In genomic region chr7:114181280-114181679, GRCh38 we compare ENCODE assay signal across 17 cellular contexts.
DNase-seq lines count a peak whose midpoint lies in the region; ATAC-seq, FAIRE-seq and TF ChIP-seq lines count a peak whose summit lies in the region.
"Had no signal": no experiment of that assay in that cellular context is flagged by ENCODE, and none has a peak within 500 bp of the region (broad histone marks: within the 10 kb centered on the region; RNA-seq: fewer than 3 reads in every experiment).

No MANE protein-coding gene starts in this region.

- H3K4me1 Mint-ChIP-seq in neural progenitor cell = peaks cover 19% of the 10 kb centered on the region
- H3K4me1 Mint-ChIP-seq: IgD-negative memory B cell had no signal

- H3K4me1 ChIP-seq in H1 (replicated peaks in 1 of 4; ENCODE audit: control insufficient read depth in 3 of 4, insufficient read depth in 4 of 4, low read length in 3 of 4) (0 out of 7 replicates have a peak, but pooled peaks cover 0 to 2% (median 0%) of the 10 kb centered on the region in 4 experiments), neural progenitor cell (peaks cover 6% of the 10 kb centered on the region), small intestine (ENCODE audit: control insufficient read depth in 2 of 2, insufficient read depth in 1 of 2, low read depth in 1 of 2, low read length in 1 of 2) (no peaks in the 10 kb centered on the region), heart right ventricle (no peaks in the 10 kb centered on the region)
- H3K4me1 ChIP-seq: BLaER1 had no signal

- H2AK5ac ChIP-seq in H1 (ENCODE audit: low read depth, low read length) = no peak overlapping the region

- H3K23ac ChIP-seq in H1 (ENCODE audit: insufficient read length) = no peak overlapping the region

- H3K23me2 ChIP-seq in H1 (ENCODE audit: low read depth, low read length) = no peaks in the 10 kb centered on the region

- no peak for TF ChIP-seq EP300 in H1 (IDR thresholded peaks at IDR 0.05; ENCODE audit: borderline replicate concordance in 1 of 2, low read depth in 2 of 2, low read length in 2 of 2)

- H3K36me3 Mint-ChIP-seq in neural progenitor cell = no peaks in the 10 kb centered on the region
- H3K36me3 Mint-ChIP-seq: IgD-negative memory B cell had no signal

- H4K20me1 ChIP-seq in H1 (replicated peaks in 1 of 2; ENCODE audit: control insufficient read depth in 1 of 2, insufficient read depth in 2 of 2, low read length in 2 of 2) (no peaks in the 10 kb centered on the region), neural progenitor cell (ENCODE audit: low read depth) (no peaks in the 10 kb centered on the region)
- H4K20me1 ChIP-seq: BLaER1 had no signal

- no peak for TF ChIP-seq POLR2A in H1 (IDR thresholded peaks at IDR 0.05; ENCODE audit: control extremely low read depth in 1 of 2, low read depth in 2 of 2, low read length in 2 of 2)

- H3K79me2 ChIP-seq in H1 (ENCODE audit: control insufficient read depth in 1 of 2, insufficient read depth in 2 of 2, low read length in 2 of 2) (no peaks in the 10 kb centered on the region), neural progenitor cell (ENCODE audit: low read depth) (no peaks in the 10 kb centered on the region)

- WGBS in H1 (ENCODE audit: extremely low coverage in 1 of 2, insufficient coverage in 1 of 2, insufficient read length in 1 of 2, insufficient replicate concordance in 2 of 2, low coverage in 1 of 2, low lambda C conversion rate in 2 of 2, missing lambda C conversion rate in 1 of 2), 2 experiments = 73% methylated on average over 1 of the region's 1 CpG; no CpG with 5 or more reads in 1 of the 2 experiments
- 81 to 93% (median 87%) methylated on average over 1 of the region's 1 CpG for WGBS in small intestine, 3 donors
- WGBS in heart right ventricle, 2 donors = 70 to 77% methylated on average over 1 of the region's 1 CpG

- H4K8ac ChIP-seq in H1 (ENCODE audit: extremely low read depth, insufficient read depth, low read length) = no peak overlapping the region

- no peak overlapping the region for H2BK12ac ChIP-seq in H1 (ENCODE audit: low read depth, low read length)

- POLR2A ChIA-PET in HEK293T (lab: Yijun Ruan, JAX) = no interaction called here
- POLR2A ChIA-PET in H1 (lab: Charles Lee; ENCODE audit: partially characterized antibody) = no interaction called here

- no peak for ATAC-seq in GM18511 (IDR thresholded peaks at IDR 0.05; ENCODE audit: unreplicated experiment)
- no peak for ATAC-seq in heart right ventricle
- ATAC-seq: HCT116 had no signal

- H3K4me2 ChIP-seq in H1 (ENCODE audit: insufficient read depth in 1 of 2, low read depth in 2 of 2, low read length in 2 of 2) = no peak overlapping the region
- no peak overlapping the region for H3K4me2 ChIP-seq in neural progenitor cell
- H3K4me2 ChIP-seq: BLaER1, KMS-11 had no signal

- H3K79me1 ChIP-seq in H1 (ENCODE audit: low read depth, low read length) = no peaks in the 10 kb centered on the region

- H3K4me3 ChIP-seq in H1 (ENCODE audit: extremely low read depth in 1 of 4, insufficient read depth in 2 of 4, low read depth in 3 of 4, low read length in 4 of 4) = no peak overlapping the region
- no peak overlapping the region for H3K4me3 ChIP-seq in neural progenitor cell
- no peak overlapping the region for H3K4me3 ChIP-seq in small intestine (ENCODE audit: low read depth in 1 of 2, low read length in 2 of 2)
- H3K4me3 ChIP-seq in heart right ventricle = no peak overlapping the region
- H3K4me3 ChIP-seq: BLaER1 had no signal

- H2AFZ ChIP-seq in H1 (ENCODE audit: low read length) = no peak overlapping the region
- H2AFZ ChIP-seq in neural progenitor cell (replicated peaks) = no peak overlapping the region

- H3K18ac ChIP-seq in H1 (ENCODE audit: extremely low read depth, low read length) = no peak overlapping the region

- no peaks in the 10 kb centered on the region for H3K27me3 ChIP-seq in H1 (replicated peaks in 1 of 4; ENCODE audit: control insufficient read depth in 3 of 4, extremely low read depth in 1 of 4, insufficient read depth in 3 of 4, low read length in 3 of 4)
- H3K27me3 ChIP-seq in neural progenitor cell = no peaks in the 10 kb centered on the region
- no peaks in the 10 kb centered on the region for H3K27me3 ChIP-seq in small intestine (ENCODE audit: control insufficient read depth in 2 of 2, insufficient read depth in 2 of 2, low read length in 2 of 2)
- no peaks in the 10 kb centered on the region for H3K27me3 ChIP-seq in heart right ventricle
- H3K27me3 ChIP-seq: BLaER1 had no signal

- no peak overlapping the region for H2BK5ac ChIP-seq in H1 (ENCODE audit: low read depth, low read length)

- H3K14ac ChIP-seq in H1 (ENCODE audit: insufficient read length) = no peak overlapping the region

- no peaks in the 10 kb centered on the region for H3K36me3 ChIP-seq in H1 (ENCODE audit: control insufficient read depth in 2 of 4, insufficient read depth in 4 of 4, low read length in 3 of 4)
- H3K36me3 ChIP-seq in neural progenitor cell = no peaks in the 10 kb centered on the region
- no peaks in the 10 kb centered on the region for H3K36me3 ChIP-seq in small intestine (ENCODE audit: control insufficient read depth in 2 of 2, insufficient read depth in 2 of 2, low read length in 2 of 2)
- H3K36me3 ChIP-seq in heart right ventricle = no peaks in the 10 kb centered on the region
- H3K36me3 ChIP-seq: BLaER1 had no signal

- DNase-seq in DMS 273 (lab: John Stamatoyannopoulos, UW; ENCODE audit: unreplicated experiment) (peak; percentile 7), DMS 273 treated with DMSO at 0.1 percent for 48 hours (lab: John Stamatoyannopoulos, UW) (no peak), HEK293T (ENCODE audit: extremely low spot score) (no peak), H1 (ENCODE audit: low read depth in 1 of 2, low spot score in 2 of 2) (no peak), neural progenitor cell (ENCODE audit: low spot score) (no peak), small intestine (no peak), heart right ventricle (no peak)
- DNase-seq: DND-41, GDM1 had no signal

- H3K27ac Mint-ChIP-seq in neural progenitor cell = peak overlapping the region; percentile 57
- H3K27ac Mint-ChIP-seq: IgD-negative memory B cell had no signal

- H2BK15ac ChIP-seq in H1 (ENCODE audit: low read length) = no peak overlapping the region

- H3K9me3 ChIP-seq in H1 (ENCODE audit: insufficient read depth in 2 of 2, low read depth in 1 of 2, low read length in 1 of 2) (no peaks in the 10 kb centered on the region), neural progenitor cell (ENCODE audit: low read depth) (no peaks in the 10 kb centered on the region), small intestine (ENCODE audit: control insufficient read depth, low read depth) (no peaks in the 10 kb centered on the region), heart right ventricle (no peaks in the 10 kb centered on the region)
- H3K9me3 ChIP-seq: BLaER1 had no signal

- H4K91ac ChIP-seq in H1 (replicated peaks; ENCODE audit: insufficient read length, low read length) = no peak overlapping the region

- TF ChIP-seq RAD21 in H1 (IDR thresholded peaks at IDR 0.05 in 1 of 2, conservative IDR thresholded peaks at IDR 0.05 in 1 of 2; ENCODE audit: low read depth in 2 of 2, low read length in 2 of 2) = no peak

- no peak overlapping the region for H3K4ac ChIP-seq in H1 (replicated peaks; ENCODE audit: insufficient read length, low read depth, low read length)

- intact Hi-C loops in heart right ventricle (cut with DNase I) = no loop called here

- H3K27ac ChIP-seq in H1 (ENCODE audit: low read depth, low read length) (no peak overlapping the region), neural progenitor cell (no peak overlapping the region), small intestine (ENCODE audit: low read depth in 1 of 2, low read length in 1 of 2) (no peak overlapping the region), heart right ventricle (no peak overlapping the region)
- H3K27ac ChIP-seq: 22Rv1, BLaER1, KMS-11 had no signal

- H3K4me3 Mint-ChIP-seq in neural progenitor cell = no peak overlapping the region
- H3K4me3 Mint-ChIP-seq: IgD-negative memory B cell had no signal

- H2BK20ac ChIP-seq in H1 (ENCODE audit: low read length) = no peak overlapping the region

- TF ChIP-seq CTCF in H1 (IDR thresholded peaks at IDR 0.05; ENCODE audit: control extremely low read depth in 1 of 3, insufficient read depth in 1 of 3, low read depth in 1 of 3, low read length in 3 of 3) (no peak), neural progenitor cell (IDR thresholded peaks at IDR 0.05) (no peak), heart right ventricle (IDR thresholded peaks at IDR 0.05) (no peak)

- H3K9ac ChIP-seq in H1 (replicated peaks in 1 of 4; ENCODE audit: extremely low read depth in 1 of 4, low read depth in 3 of 4, low read length in 3 of 4) (no peak overlapping the region), neural progenitor cell (no peak overlapping the region)
- H3K9ac ChIP-seq: BLaER1, KMS-11 had no signal

- CTCF ChIA-PET in HEK293T (lab: Yijun Ruan, JAX) = no interaction called here
- CTCF ChIA-PET in H1 (lab: Charles Lee; ENCODE audit: partially characterized antibody) = interaction anchor here (1.2 kb wide), 1 partner anchor 18 kb away, joined by 3 read pairs; no protein-coding TSS in a partner anchor

- no peak overlapping the region for H2BK120ac ChIP-seq in H1 (replicated peaks; ENCODE audit: low read depth, low read length)

- no peak overlapping the region for H3K56ac ChIP-seq in H1 (replicated peaks; ENCODE audit: insufficient read length, low read depth, low read length)

- no peaks in the 10 kb centered on the region for H3F3A ChIP-seq in neural progenitor cell (ENCODE audit: low read depth)

- H3K27me3 Mint-ChIP-seq in neural progenitor cell (ENCODE audit: insufficient read depth, low read depth) = no peaks in the 10 kb centered on the region

- FAIRE-seq in H1 (lab: Jason Lieb, UNC) (no peak), small intestine (lab: Jason Lieb, UNC) (no peak)
- FAIRE-seq: GM12892, GM19239 had no signal

- no peak overlapping the region for H4K5ac ChIP-seq in H1 (ENCODE audit: insufficient read length, low read depth, low read length)

- no peaks in the 10 kb centered on the region for H3K9me3 Mint-ChIP-seq in neural progenitor cell

TF ChIP-seq in H1, 55 proteins besides CTCF, POLR2A, EP300 and RAD21:
- TF ChIP-seq SRF (IDR thresholded peaks at IDR 0.05; ENCODE audit: low read depth, low read length) (peak; percentile 86), ZNF274 (IDR thresholded peaks at IDR 0.05; ENCODE audit: borderline replicate concordance, extremely low read depth, low read length) (no peak)
